ENCODE assay signal across 8 cellular contexts in the genomic region with DNA sequence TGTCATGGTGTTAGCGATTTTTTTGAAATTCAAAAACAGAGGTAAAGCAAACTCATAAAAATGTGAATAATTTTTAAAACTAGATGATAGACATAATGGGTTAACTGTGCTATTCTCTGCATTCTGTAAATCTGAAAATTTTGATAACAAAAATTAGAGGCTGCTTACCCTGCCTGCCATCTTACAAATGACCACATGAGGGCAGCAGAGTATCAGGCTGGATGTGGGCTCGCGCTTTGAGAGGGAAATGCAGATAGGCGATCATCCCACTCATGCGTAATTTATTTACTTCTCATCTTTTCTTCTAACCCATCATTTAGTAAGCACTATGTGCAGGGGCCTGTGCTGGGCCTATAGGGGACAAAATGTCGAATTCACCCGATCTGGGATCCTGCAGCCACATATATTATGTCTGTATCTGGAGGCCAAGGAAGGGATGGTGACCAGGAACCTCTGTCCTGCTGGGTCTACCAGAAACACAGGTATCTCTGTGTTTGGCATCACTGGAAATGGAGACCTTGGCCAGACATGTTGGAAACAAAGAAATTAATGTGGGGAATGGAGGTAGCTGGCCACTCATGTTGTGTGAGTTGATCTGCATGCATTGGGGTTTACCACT. TPM values are rescaled to one million over a fixed set of nuclear protein-coding genes. Genes with fewer than 3 reads are reported as not detected.
DNase-seq lines count a peak whose midpoint lies in the region; ATAC-seq and TF ChIP-seq lines count a peak whose summit lies in the region.

No MANE protein-coding gene starts in this region.

- H3K9me3 ChIP-seq in left lung: no peaks in the 10 kb centered on the region

- no peaks in the 10 kb centered on the region for H3K36me3 ChIP-seq in left lung

- no peak overlapping the region for H3K27ac ChIP-seq in caudate nucleus (ENCODE audit: low read depth, low read length)
- no peak overlapping the region for H3K27ac ChIP-seq in left lung

- H3K4me1 ChIP-seq in left lung: no peaks in the 10 kb centered on the region

- peak in 10 of 14 donors; percentile 19 to 66 (median 44) for DNase-seq in C1 segment of cervical spinal cord (lab: John Stamatoyannopoulos, UW)
- DNase-seq in NCI-H1694 treated with DMSO at 0.1 percent for 48 hours (lab: John Stamatoyannopoulos, UW): peak; percentile 15
- DNase-seq in activated CD4-positive, CD25-positive, alpha-beta regulatory T cell (lab: John Stamatoyannopoulos, UW): peak; percentile 41 to 65 (median 58)
- peak in 48 of 61 donors; percentile 1 to 77 (median 34) for DNase-seq in caudate nucleus (lab: John Stamatoyannopoulos, UW)
- DNase-seq in left lung: no peak
- peak; percentile 54 to 63 (median 57) for DNase-seq in stimulated activated CD4-positive, alpha-beta T cell treated with anti-CD3 and anti-CD28 coated beads, TNF-alpha, amount 100 ng/mL, for 24 hours (ENCODE audit: low read depth in 3 of 3)
- no peak for DNase-seq in islet precursor cell

- ATAC-seq in GM19452 (IDR thresholded peaks at IDR 0.05; ENCODE audit: unreplicated experiment) (peak; percentile 49), left lung (peak; percentile 93)

- peak; percentile 94 to 97 for TF ChIP-seq CTCF in left lung (IDR thresholded peaks at IDR 0.05)

- no peak overlapping the region for H3K4me3 ChIP-seq in left lung

- H3K27me3 ChIP-seq in left lung: peaks cover 0 to 14% of the 10 kb centered on the region in 2 donors

- intact Hi-C loops in left lung (cut with DNase I): loop anchor here (5.0 to 10.0 kb wide), 2 partner anchors 331 to 334 kb away; no protein-coding TSS in a partner anchor

RNA-seq across cellular contexts. Expression of a gene that starts 7.8 kb away (rescaled TPM):
- total RNA-seq in left lung: 10 to 100 TPM; 13.0 to 13.1 TPM

Comparison
In these comparisons a context has a peak if more than half of its experiments do, and no peak if none do; other contexts are left out.
1. DNase-seq: peak in C1 segment of cervical spinal cord (10 of 14), NCI-H1694 treated with DMSO at 0.1 percent for 48 hours (single experiment), activated CD4-positive, CD25-positive, alpha-beta regulatory T cell (4 of 4), caudate nucleus (48 of 61) and stimulated activated CD4-positive, alpha-beta T cell treated with anti-CD3 and anti-CD28 coated beads, TNF-alpha, amount 100 ng/mL, for 24 hours (3 of 3); none in left lung (0 of 2) and islet precursor cell (single experiment).